Comparison of ENCODE assay signal across 8 cellular contexts in the genomic region with DNA sequence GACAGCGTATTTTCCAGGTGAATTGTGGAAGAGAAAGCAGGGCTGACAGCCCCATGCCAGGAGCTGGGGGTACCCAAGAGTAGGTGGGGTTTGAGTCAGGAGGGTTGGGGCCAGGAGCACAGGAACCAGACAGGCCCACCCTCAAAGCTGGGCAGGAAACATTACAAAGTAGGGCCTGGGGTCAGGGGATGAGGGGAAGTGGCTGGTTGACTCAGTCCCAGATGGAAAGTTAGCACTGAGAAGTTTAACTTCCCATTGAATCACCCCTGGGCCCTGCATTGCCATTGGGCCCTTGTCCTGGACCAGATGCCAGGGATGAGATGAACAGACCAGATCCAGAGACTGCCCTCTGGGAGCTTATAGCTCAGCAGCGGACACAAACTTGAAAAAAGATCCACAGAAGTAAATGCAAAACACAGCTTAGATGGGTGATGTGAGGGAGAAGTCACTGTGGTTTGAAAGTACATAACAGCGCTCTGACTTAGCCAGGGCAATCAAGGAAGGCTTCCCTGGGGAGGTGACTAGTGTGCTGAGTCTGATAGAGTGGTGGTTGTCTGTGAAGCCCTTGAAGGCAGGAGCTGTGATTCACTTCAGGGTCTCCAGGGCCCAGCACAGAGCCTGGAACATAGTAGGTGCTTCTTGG. TPM values are rescaled to one million over a fixed set of nuclear protein-coding genes. Genes with fewer than 3 reads are reported as not detected.
DNase-seq lines count a peak whose midpoint lies in the region; ATAC-seq and TF ChIP-seq lines count a peak whose summit lies in the region.
"Had no signal": no experiment of that assay in that cellular context is flagged by ENCODE, and none has a peak within 500 bp of the region (broad histone marks: within the 10 kb centered on the region; RNA-seq: fewer than 3 reads in every experiment).

No MANE protein-coding gene starts in this region.

- H3K27ac Mint-ChIP-seq in WTC11, result no peak overlapping the region
- no peak overlapping the region for H3K27ac Mint-ChIP-seq in stimulated activated naive CD8-positive, alpha-beta T cell treated with anti-CD3 and anti-CD28 coated beads, Interleukin-15, amount 100 ng/mL, for 72 hours

- H3K9me3 Mint-ChIP-seq in WTC11, result no peaks in the 10 kb centered on the region
- no peaks in the 10 kb centered on the region for H3K9me3 Mint-ChIP-seq in stimulated activated naive CD8-positive, alpha-beta T cell treated with anti-CD3 and anti-CD28 coated beads, Interleukin-15, amount 100 ng/mL, for 72 hours

- ATAC-seq in WTC11 (no peak), GM21381 (IDR thresholded peaks at IDR 0.05; ENCODE audit: unreplicated experiment) (no peak)
- no peak for ATAC-seq in stimulated activated naive CD8-positive, alpha-beta T cell treated with anti-CD3 and anti-CD28 coated beads, Interleukin-15, amount 100 ng/mL, for 72 hours

- H3K4me1 Mint-ChIP-seq in WTC11, result peaks cover 12% of the 10 kb centered on the region
- H3K4me1 Mint-ChIP-seq in stimulated activated naive CD8-positive, alpha-beta T cell treated with anti-CD3 and anti-CD28 coated beads, Interleukin-15, amount 100 ng/mL, for 72 hours, result peaks cover 61% of the 10 kb centered on the region

- peak; percentile 68 for DNase-seq in HCEC 1CT
- DNase-seq in WTC11 (ENCODE audit: low spot score), result no peak
- DNase-seq in hepatic stellate cell (ENCODE audit: low spot score), result peak; percentile 60
- DNase-seq in stimulated activated naive CD8-positive, alpha-beta T cell treated with anti-CD3 and anti-CD28 coated beads, Interleukin-15, amount 100 ng/mL, for 72 hours, result no peak
- no peak for DNase-seq in NCI-H1417 treated with DMSO at 0.1 percent for 48 hours (lab: John Stamatoyannopoulos, UW)
- no peak for DNase-seq in effector CD4-positive, alpha-beta T cell
- DNase-seq: head of caudate nucleus had no signal

- no peaks in the 10 kb centered on the region for H3K36me3 Mint-ChIP-seq in WTC11

- TF ChIP-seq CTCF in WTC11 (IDR thresholded peaks at IDR 0.05), result no peak

- CTCF ChIA-PET in WTC11 (lab: Charles Lee), result interaction anchor here (0.7 to 2.3 kb wide), 9 partner anchors 11 to 152 kb away, joined by 3 to 10 read pairs (median 6); no protein-coding TSS in a partner anchor

- POLR2A ChIA-PET in WTC11 (lab: Charles Lee), result interaction anchor here (0.7 to 1.0 kb wide), 2 partner anchors 11 to 22 kb away, joined by 3 to 5 read pairs; a partner anchor contains a TSS

- H3K4me3 Mint-ChIP-seq in WTC11, result peak overlapping the region; percentile 83
- peak overlapping the region; percentile 87 to 89 for H3K4me3 Mint-ChIP-seq in stimulated activated naive CD8-positive, alpha-beta T cell treated with anti-CD3 and anti-CD28 coated beads, Interleukin-15, amount 100 ng/mL, for 72 hours

- peaks cover 50% of the 10 kb centered on the region for H3K27me3 Mint-ChIP-seq in WTC11 (ENCODE audit: low read depth)
- H3K27me3 Mint-ChIP-seq in stimulated activated naive CD8-positive, alpha-beta T cell treated with anti-CD3 and anti-CD28 coated beads, Interleukin-15, amount 100 ng/mL, for 72 hours, result no peaks in the 10 kb centered on the region

TF ChIP-seq in WTC11, 78 proteins besides CTCF, POLR2A, EP300 and RAD21:
- TF ChIP-seq SP1 (CRISPR knock-in tag; conservative IDR thresholded peaks at IDR 0.05) (no peak), SMAD4 (CRISPR knock-in tag; IDR thresholded peaks at IDR 0.05) (no peak), NFE2L1 (CRISPR knock-in tag; IDR thresholded peaks at IDR 0.05) (no peak), JAZF1 (CRISPR knock-in tag; IDR thresholded peaks at IDR 0.05) (no peak), TP53 (CRISPR knock-in tag; IDR thresholded peaks at IDR 0.05) (no peak), GTF2I (CRISPR knock-in tag; conservative IDR thresholded peaks at IDR 0.05) (no peak)
- TF ChIP-seq, protein P1, sequence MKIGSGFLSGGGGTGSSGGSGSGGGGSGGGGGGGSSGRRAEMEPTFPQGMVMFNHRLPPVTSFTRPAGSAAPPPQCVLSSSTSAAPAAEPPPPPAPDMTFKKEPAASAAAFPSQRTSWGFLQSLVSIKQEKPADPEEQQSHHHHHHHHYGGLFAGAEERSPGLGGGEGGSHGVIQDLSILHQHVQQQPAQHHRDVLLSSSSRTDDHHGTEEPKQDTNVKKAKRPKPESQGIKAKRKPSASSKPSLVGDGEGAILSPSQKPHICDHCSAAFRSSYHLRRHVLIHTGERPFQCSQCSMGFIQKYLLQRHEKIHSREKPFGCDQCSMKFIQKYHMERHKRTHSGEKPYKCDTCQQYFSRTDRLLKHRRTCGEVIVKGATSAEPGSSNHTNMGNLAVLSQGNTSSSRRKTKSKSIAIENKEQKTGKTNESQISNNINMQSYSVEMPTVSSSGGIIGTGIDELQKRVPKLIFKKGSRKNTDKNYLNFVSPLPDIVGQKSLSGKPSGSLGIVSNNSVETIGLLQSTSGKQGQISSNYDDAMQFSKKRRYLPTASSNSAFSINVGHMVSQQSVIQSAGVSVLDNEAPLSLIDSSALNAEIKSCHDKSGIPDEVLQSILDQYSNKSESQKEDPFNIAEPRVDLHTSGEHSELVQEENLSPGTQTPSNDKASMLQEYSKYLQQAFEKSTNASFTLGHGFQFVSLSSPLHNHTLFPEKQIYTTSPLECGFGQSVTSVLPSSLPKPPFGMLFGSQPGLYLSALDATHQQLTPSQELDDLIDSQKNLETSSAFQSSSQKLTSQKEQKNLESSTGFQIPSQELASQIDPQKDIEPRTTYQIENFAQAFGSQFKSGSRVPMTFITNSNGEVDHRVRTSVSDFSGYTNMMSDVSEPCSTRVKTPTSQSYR (CRISPR knock-in tag; IDR thresholded peaks at IDR 0.05), result no peak
- TF ChIP-seq, protein P2, sequence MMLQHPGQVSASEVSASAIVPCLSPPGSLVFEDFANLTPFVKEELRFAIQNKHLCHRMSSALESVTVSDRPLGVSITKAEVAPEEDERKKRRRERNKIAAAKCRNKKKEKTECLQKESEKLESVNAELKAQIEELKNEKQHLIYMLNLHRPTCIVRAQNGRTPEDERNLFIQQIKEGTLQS (CRISPR knock-in tag; conservative IDR thresholded peaks at IDR 0.05), result no peak
- TF ChIP-seq, protein P3, sequence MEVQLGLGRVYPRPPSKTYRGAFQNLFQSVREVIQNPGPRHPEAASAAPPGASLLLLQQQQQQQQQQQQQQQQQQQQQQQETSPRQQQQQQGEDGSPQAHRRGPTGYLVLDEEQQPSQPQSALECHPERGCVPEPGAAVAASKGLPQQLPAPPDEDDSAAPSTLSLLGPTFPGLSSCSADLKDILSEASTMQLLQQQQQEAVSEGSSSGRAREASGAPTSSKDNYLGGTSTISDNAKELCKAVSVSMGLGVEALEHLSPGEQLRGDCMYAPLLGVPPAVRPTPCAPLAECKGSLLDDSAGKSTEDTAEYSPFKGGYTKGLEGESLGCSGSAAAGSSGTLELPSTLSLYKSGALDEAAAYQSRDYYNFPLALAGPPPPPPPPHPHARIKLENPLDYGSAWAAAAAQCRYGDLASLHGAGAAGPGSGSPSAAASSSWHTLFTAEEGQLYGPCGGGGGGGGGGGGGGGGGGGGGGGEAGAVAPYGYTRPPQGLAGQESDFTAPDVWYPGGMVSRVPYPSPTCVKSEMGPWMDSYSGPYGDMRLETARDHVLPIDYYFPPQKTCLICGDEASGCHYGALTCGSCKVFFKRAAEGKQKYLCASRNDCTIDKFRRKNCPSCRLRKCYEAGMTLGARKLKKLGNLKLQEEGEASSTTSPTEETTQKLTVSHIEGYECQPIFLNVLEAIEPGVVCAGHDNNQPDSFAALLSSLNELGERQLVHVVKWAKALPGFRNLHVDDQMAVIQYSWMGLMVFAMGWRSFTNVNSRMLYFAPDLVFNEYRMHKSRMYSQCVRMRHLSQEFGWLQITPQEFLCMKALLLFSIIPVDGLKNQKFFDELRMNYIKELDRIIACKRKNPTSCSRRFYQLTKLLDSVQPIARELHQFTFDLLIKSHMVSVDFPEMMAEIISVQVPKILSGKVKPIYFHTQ (CRISPR knock-in tag; IDR thresholded peaks at IDR 0.05), result no peak
- TF ChIP-seq, protein P4, sequence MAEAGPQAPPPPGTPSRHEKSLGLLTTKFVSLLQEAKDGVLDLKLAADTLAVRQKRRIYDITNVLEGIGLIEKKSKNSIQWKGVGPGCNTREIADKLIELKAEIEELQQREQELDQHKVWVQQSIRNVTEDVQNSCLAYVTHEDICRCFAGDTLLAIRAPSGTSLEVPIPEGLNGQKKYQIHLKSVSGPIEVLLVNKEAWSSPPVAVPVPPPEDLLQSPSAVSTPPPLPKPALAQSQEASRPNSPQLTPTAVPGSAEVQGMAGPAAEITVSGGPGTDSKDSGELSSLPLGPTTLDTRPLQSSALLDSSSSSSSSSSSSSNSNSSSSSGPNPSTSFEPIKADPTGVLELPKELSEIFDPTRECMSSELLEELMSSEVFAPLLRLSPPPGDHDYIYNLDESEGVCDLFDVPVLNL (CRISPR knock-in tag; IDR thresholded peaks at IDR 0.05; ENCODE audit: borderline replicate concordance, low read depth), result no peak
- TF ChIP-seq, protein P5, sequence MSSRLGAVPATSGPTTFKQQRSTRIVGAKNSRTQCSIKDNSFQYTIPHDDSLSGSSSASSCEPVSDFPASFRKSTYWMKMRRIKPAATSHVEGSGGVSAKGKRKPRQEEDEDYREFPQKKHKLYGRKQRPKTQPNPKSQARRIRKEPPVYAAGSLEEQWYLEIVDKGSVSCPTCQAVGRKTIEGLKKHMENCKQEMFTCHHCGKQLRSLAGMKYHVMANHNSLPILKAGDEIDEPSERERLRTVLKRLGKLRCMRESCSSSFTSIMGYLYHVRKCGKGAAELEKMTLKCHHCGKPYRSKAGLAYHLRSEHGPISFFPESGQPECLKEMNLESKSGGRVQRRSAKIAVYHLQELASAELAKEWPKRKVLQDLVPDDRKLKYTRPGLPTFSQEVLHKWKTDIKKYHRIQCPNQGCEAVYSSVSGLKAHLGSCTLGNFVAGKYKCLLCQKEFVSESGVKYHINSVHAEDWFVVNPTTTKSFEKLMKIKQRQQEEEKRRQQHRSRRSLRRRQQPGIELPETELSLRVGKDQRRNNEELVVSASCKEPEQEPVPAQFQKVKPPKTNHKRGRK (CRISPR knock-in tag; IDR thresholded peaks at IDR 0.05; ENCODE audit: borderline replicate concordance), result no peak
- TF ChIP-seq, protein P6, sequence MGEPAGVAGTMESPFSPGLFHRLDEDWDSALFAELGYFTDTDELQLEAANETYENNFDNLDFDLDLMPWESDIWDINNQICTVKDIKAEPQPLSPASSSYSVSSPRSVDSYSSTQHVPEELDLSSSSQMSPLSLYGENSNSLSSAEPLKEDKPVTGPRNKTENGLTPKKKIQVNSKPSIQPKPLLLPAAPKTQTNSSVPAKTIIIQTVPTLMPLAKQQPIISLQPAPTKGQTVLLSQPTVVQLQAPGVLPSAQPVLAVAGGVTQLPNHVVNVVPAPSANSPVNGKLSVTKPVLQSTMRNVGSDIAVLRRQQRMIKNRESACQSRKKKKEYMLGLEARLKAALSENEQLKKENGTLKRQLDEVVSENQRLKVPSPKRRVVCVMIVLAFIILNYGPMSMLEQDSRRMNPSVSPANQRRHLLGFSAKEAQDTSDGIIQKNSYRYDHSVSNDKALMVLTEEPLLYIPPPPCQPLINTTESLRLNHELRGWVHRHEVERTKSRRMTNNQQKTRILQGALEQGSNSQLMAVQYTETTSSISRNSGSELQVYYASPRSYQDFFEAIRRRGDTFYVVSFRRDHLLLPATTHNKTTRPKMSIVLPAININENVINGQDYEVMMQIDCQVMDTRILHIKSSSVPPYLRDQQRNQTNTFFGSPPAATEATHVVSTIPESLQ (CRISPR knock-in tag; IDR thresholded peaks at IDR 0.05), result no peak

RNA-seq across cellular contexts. Expression of a gene that starts 2.2 kb away (rescaled TPM):
- 4.6 to 6.1 TPM (median 5.7 TPM) in 3 replicates for total RNA-seq in WTC11 (2021)

RNA-seq across cellular contexts. Expression of a gene that starts 22.3 kb away (rescaled TPM):
- total RNA-seq in WTC11 (2021), result 29.9 to 44.1 TPM (median 37.6 TPM) in 3 replicates

Comparison
In these comparisons a context has a peak if more than half of its experiments do, and no peak if none do; other contexts are left out.
1. DNase-seq: peak in HCEC 1CT (single experiment) and hepatic stellate cell (single experiment); none in WTC11 (single experiment), stimulated activated naive CD8-positive, alpha-beta T cell treated with anti-CD3 and anti-CD28 coated beads, Interleukin-15, amount 100 ng/mL, for 72 hours (0 of 2), NCI-H1417 treated with DMSO at 0.1 percent for 48 hours (single experiment) and effector CD4-positive, alpha-beta T cell (single experiment).